In the genomic region with DNA sequence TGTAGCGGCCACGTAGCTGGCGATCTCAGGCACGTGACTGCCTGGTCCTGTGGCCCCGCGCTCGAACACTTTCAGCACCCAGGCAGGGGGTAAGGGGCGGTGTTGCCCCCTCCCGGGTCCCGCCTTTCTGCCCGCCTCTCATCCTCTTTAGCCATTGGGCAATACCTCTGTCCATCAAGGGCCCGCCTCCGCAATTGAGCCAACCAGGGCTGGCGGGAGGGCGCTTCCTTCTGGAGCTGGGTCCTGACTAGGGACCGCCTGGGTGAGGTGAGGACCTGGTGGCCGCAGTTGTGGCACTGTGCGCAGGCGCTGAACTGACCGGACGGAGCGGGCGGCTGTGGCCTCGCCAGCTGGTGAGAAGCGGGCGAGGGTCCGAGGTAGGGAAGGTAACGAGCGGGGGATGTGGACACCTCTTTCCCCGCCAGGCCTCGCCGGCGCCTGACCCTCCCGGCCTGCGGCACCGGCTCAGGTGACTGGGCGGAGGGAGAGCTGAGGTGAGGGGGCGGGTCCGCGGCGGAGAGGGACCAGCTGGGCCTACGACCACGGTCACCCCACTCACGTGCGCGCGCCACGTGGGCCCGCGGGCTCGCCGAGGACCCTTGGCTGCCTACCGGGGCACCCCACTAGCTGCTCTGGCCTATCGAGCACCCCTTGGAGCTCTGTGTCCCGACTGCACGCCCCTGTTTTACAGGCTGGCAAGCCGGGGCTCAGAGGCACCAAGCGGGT, we compare ENCODE assay signal across 8 cellular contexts.
DNase-seq lines count a peak whose midpoint lies in the region; ATAC-seq and TF ChIP-seq lines count a peak whose summit lies in the region.

A gene with protein sequence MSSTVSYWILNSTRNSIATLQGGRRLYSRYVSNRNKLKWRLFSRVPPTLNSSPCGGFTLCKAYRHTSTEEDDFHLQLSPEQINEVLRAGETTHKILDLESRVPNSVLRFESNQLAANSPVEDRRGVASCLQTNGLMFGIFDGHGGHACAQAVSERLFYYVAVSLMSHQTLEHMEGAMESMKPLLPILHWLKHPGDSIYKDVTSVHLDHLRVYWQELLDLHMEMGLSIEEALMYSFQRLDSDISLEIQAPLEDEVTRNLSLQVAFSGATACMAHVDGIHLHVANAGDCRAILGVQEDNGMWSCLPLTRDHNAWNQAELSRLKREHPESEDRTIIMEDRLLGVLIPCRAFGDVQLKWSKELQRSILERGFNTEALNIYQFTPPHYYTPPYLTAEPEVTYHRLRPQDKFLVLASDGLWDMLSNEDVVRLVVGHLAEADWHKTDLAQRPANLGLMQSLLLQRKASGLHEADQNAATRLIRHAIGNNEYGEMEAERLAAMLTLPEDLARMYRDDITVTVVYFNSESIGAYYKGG (plus strand): TSS at position 228 of the 726 bp plus-strand sequence. CDS start 3,770 bp downstream, outside the sequence.

- TF ChIP-seq CTCF in AG09319 (IDR thresholded peaks at IDR 0.05; ENCODE audit: low read depth, low read length): no peak

- DNase-seq in AG09319 (ENCODE audit: extremely low read depth, low read depth): peak; percentile 88
- peak; percentile 88 for DNase-seq in NCI-H226
- DNase-seq in cerebellar cortex (ENCODE audit: low spot score): peak; percentile 99
- peak; percentile 99 for DNase-seq in islet precursor cell
- DNase-seq in stimulated activated CD4-positive, alpha-beta T cell treated with anti-CD3 and anti-CD28 coated beads, Interleukin-12 subunit alpha, Interleukin-12 subunit beta, amount 100 ng/mL, for 4 hours: peak; percentile 87

- ATAC-seq in GM19023 (IDR thresholded peaks at IDR 0.05; ENCODE audit: unreplicated experiment) (peak; percentile 98), HG03196 (IDR thresholded peaks at IDR 0.05; ENCODE audit: unreplicated experiment) (peak; percentile 89)
- peak; percentile 94 to 95 for ATAC-seq in activated CD4-positive, CD25-positive, alpha-beta regulatory T cell treated with anti-CD3 and anti-CD28 coated beads, Interleukin-2, amount 50 U/mL, for 24 hours

Comparison
In these comparisons a context has a peak if more than half of its experiments do, and no peak if none do; other contexts are left out.
1. Peak in every context shown above with its lines: DNase-seq and ATAC-seq.